Comparison of ENCODE assay signal across 10 cellular contexts in the genomic region with DNA sequence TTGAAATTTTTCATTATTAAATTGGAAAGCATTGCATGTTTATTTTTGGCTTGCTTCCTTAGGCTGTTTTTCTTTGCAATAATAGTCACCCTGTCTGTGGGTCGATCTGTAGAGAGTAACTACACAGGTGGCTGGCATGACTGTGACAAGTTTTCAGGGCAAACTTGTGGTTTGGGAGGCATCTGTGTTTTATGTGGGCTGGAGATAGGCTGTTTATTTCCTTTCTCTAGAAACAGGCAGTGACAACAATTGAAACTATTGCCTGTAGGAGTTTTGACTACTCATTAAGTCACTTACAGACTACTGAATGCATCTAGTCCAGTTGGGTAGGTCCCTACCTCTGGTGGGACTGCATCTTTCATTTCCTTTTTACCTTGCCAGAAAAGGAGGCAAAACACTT.
A peak's percentile ranks its signal among the peaks of the same experiment; 100 is the strongest.
DNase-seq lines count a peak whose midpoint lies in the region; ATAC-seq, FAIRE-seq and TF ChIP-seq lines count a peak whose summit lies in the region.
"Had no signal": no experiment of that assay in that cellular context is flagged by ENCODE, and none has a peak within 500 bp of the region (broad histone marks: within the 10 kb centered on the region; RNA-seq: fewer than 3 reads in every experiment).

No MANE protein-coding gene starts in this region.

- H3K4me1 ChIP-seq in testis: peaks cover under 1% of the 10 kb centered on the region
- H3K4me1 ChIP-seq: colonic mucosa had no signal

- no peak overlapping the region for H3K27ac Mint-ChIP-seq in activated CD4-positive, alpha-beta memory T cell treated with anti-CD3 and anti-CD28 coated beads, Interleukin-2, amount 10 ng/mL, durations not matched to agents 7 days and 5 days
- H3K27ac Mint-ChIP-seq: immature natural killer cell had no signal

- CTCF ChIA-PET in activated CD4-positive, alpha-beta memory T cell treated with anti-CD3 and anti-CD28 coated beads, Interleukin-2, amount 10 ng/mL, durations not matched to agents 7 days and 5 days (lab: Charles Lee): no interaction called here

- no peak overlapping the region for H3K4me3 ChIP-seq in testis
- H3K4me3 ChIP-seq: colonic mucosa had no signal

- no peak for TF ChIP-seq POLR2A in testis (IDR thresholded peaks at IDR 0.05)

- WGBS in testis, 2 donors: 52 to 75% methylated on average over 1 of the region's 1 CpG

- FAIRE-seq in GM18507 (lab: Jason Lieb, UNC): peak; percentile 48

- H3K36me3 ChIP-seq in testis (ENCODE audit: low read depth, missing control alignments): no peaks in the 10 kb centered on the region
- H3K36me3 ChIP-seq: colonic mucosa had no signal

- no peaks in the 10 kb centered on the region for H3K27me3 ChIP-seq in testis
- H3K27me3 ChIP-seq: colonic mucosa had no signal

- POLR2A ChIA-PET in activated CD4-positive, alpha-beta memory T cell treated with anti-CD3 and anti-CD28 coated beads, Interleukin-2, amount 10 ng/mL, durations not matched to agents 7 days and 5 days (lab: Charles Lee): no interaction called here

- peaks cover 1% of the 10 kb centered on the region for H3K4me1 Mint-ChIP-seq in activated CD4-positive, alpha-beta memory T cell treated with anti-CD3 and anti-CD28 coated beads, Interleukin-2, amount 10 ng/mL, durations not matched to agents 7 days and 5 days
- H3K4me1 Mint-ChIP-seq: immature natural killer cell had no signal

- H3K27me3 Mint-ChIP-seq in activated CD4-positive, alpha-beta memory T cell treated with anti-CD3 and anti-CD28 coated beads, Interleukin-2, amount 10 ng/mL, durations not matched to agents 7 days and 5 days: peaks cover 1% of the 10 kb centered on the region

- H3K4me3 Mint-ChIP-seq in activated CD4-positive, alpha-beta memory T cell treated with anti-CD3 and anti-CD28 coated beads, Interleukin-2, amount 10 ng/mL, durations not matched to agents 7 days and 5 days: no peak overlapping the region
- H3K4me3 Mint-ChIP-seq: immature natural killer cell had no signal

- H3K27ac ChIP-seq in testis: no peak overlapping the region
- H3K27ac ChIP-seq: colonic mucosa had no signal

- ATAC-seq in HG02938 (IDR thresholded peaks at IDR 0.05; ENCODE audit: unreplicated experiment) (peak; percentile 65), HG03139 (IDR thresholded peaks at IDR 0.05; ENCODE audit: unreplicated experiment) (no peak)

- H3K9me3 Mint-ChIP-seq in activated CD4-positive, alpha-beta memory T cell treated with anti-CD3 and anti-CD28 coated beads, Interleukin-2, amount 10 ng/mL, durations not matched to agents 7 days and 5 days: no peaks in the 10 kb centered on the region
- H3K9me3 Mint-ChIP-seq: immature natural killer cell had no signal

- no peaks in the 10 kb centered on the region for H3K36me3 Mint-ChIP-seq in activated CD4-positive, alpha-beta memory T cell treated with anti-CD3 and anti-CD28 coated beads, Interleukin-2, amount 10 ng/mL, durations not matched to agents 7 days and 5 days (ENCODE audit: low read depth)
- H3K36me3 Mint-ChIP-seq: immature natural killer cell had no signal

- TF ChIP-seq CTCF in testis (IDR thresholded peaks at IDR 0.05): no peak

- intact Hi-C loops in testis (cut with DNase I; ENCODE audit: low total_unique reads): no loop called here

- no peaks in the 10 kb centered on the region for H3K9me3 ChIP-seq in testis
- H3K9me3 ChIP-seq: colonic mucosa had no signal

- DNase-seq in GM18507 (ENCODE audit: extremely low spot score, insufficient read length, low read depth) (no peak), COLO668 (lab: John Stamatoyannopoulos, UW; ENCODE audit: unreplicated experiment) (no peak), islet precursor cell (no peak), testis (no peak)
- DNase-seq in activated CD4-positive, alpha-beta memory T cell treated with anti-CD3 and anti-CD28 coated beads, Interleukin-2, amount 10 ng/mL, durations not matched to agents 7 days and 5 days: peak; percentile 45
- DNase-seq in stimulated activated CD4-positive, alpha-beta T cell treated with anti-CD3 and anti-CD28 coated beads, Interleukin-1b, Interleukin-23, amount 100 ng/mL, for 24 hours (ENCODE audit: low read depth in 4 of 4, low spot score in 1 of 4): peak in 3 of 4 experiments; percentile 17 to 34 (median 22)
- DNase-seq: colonic mucosa, immature natural killer cell had no signal

Comparison
In these comparisons a context has a peak if more than half of its experiments do, and no peak if none do; other contexts are left out.
1. DNase-seq: peak in activated CD4-positive, alpha-beta memory T cell treated with anti-CD3 and anti-CD28 coated beads, Interleukin-2, amount 10 ng/mL, durations not matched to agents 7 days and 5 days (single experiment) and stimulated activated CD4-positive, alpha-beta T cell treated with anti-CD3 and anti-CD28 coated beads, Interleukin-1b, Interleukin-23, amount 100 ng/mL, for 24 hours (3 of 4); none in GM18507 (single experiment), COLO668 (single experiment), islet precursor cell (single experiment) and testis (single experiment).